ENCODE assay signal across 8 cellular contexts in the genomic region with DNA sequence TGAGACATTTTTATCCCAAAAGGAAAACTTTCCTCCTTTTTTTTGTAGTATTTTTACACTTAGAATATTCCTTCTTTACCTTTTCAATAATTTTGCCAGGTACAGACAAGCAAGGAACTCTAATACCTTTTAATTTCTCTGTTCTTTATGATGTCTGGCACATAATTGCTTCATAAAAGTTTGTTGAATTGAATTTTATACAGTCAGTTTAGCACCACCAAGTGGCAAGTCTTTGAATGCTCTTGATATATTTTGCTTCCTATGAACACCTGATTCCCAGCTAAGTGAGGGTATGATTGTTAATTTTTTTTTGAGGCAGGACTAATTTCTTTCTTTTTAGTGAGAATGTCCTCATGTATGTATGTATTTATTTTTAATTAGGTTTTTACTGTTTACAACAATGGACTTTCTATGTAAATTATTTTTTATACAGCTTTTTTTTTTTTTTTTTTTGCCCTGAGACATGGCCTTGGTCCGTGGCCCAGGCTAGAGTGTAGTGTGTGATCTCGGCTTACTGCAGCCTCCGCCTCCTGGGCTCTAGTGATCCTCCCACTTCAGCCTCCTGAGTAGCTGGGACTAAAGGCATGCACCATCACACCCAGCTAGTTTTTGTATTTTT. TPM values are rescaled to one million over a fixed set of nuclear protein-coding genes. Genes with fewer than 3 reads are reported as not detected.
DNase-seq lines count a peak whose midpoint lies in the region; ATAC-seq and TF ChIP-seq lines count a peak whose summit lies in the region.

No MANE protein-coding gene starts in this region.

- ATAC-seq in HG03159 (IDR thresholded peaks at IDR 0.05; ENCODE audit: unreplicated experiment): peak; percentile 57
- ATAC-seq in thoracic aorta (ENCODE audit: insufficient number of reproducible peaks, low FRiP score, low read depth): no peak
- ATAC-seq in HG03039 (IDR thresholded peaks at IDR 0.05; ENCODE audit: unreplicated experiment): no peak

- peaks cover 13 to 21% of the 10 kb centered on the region in 2 donors for H3K4me1 ChIP-seq in thoracic aorta (ENCODE audit: control insufficient read depth in 1 of 2, low read depth in 2 of 2)

- no peak overlapping the region for H3K27ac ChIP-seq in thoracic aorta

- H3K4me3 ChIP-seq in thoracic aorta: no peak overlapping the region

- no peaks in the 10 kb centered on the region for H3K27me3 ChIP-seq in thoracic aorta (replicated peaks; ENCODE audit: insufficient read depth)

- H3K9me3 ChIP-seq in thoracic aorta: no peaks in the 10 kb centered on the region

- DNase-seq in NCI-H146 (lab: John Stamatoyannopoulos, UW): peak; percentile 31
- no peak for DNase-seq in NCI-H146 treated with DMSO at 0.1 percent for 48 hours (lab: John Stamatoyannopoulos, UW; ENCODE audit: unreplicated experiment)
- DNase-seq in SK-N-DZ (ENCODE audit: low spot score): peak; percentile 19
- peak; percentile 11 for DNase-seq in foreskin melanocyte
- no peak for DNase-seq in thoracic aorta (ENCODE audit: low spot score)
- DNase-seq in activated CD8-positive, alpha-beta memory T cell treated with anti-CD3 and anti-CD28 coated beads for 24 hours: no peak

- peak; percentile 29 for TF ChIP-seq CTCF in thoracic aorta (IDR thresholded peaks at IDR 0.05)

- no peaks in the 10 kb centered on the region for H3K36me3 ChIP-seq in thoracic aorta

RNA-seq across cellular contexts. Expression of a gene that starts 6.9 kb away (rescaled TPM):
- 19.1 and 19.8 TPM in 2 replicates for polyA plus RNA-seq in SK-N-DZ (2014; cell fraction: cytosol; rRNA removed)
- 32.5 and 60.4 TPM in 2 replicates for polyA plus RNA-seq in SK-N-DZ (2014; cell fraction: nucleus; rRNA removed)
- total RNA-seq in thoracic aorta: 10 to 100 TPM; 22.5 to 66.7 TPM

Comparison
In these comparisons a context has a peak if more than half of its experiments do, and no peak if none do; other contexts are left out.
1. DNase-seq: peak in NCI-H146 (single experiment), SK-N-DZ (single experiment) and foreskin melanocyte (single experiment); none in NCI-H146 treated with DMSO at 0.1 percent for 48 hours (single experiment), thoracic aorta (single experiment) and activated CD8-positive, alpha-beta memory T cell treated with anti-CD3 and anti-CD28 coated beads for 24 hours (single experiment).